In genomic region chr12:23921099-23921846, GRCh38 we compare ENCODE assay signal across 16 cellular contexts. TPM values are rescaled to one million over a fixed set of nuclear protein-coding genes. Genes with fewer than 3 reads are reported as not detected.
DNase-seq lines count a peak whose midpoint lies in the region; ATAC-seq and TF ChIP-seq lines count a peak whose summit lies in the region.
"Had no signal": no experiment of that assay in that cellular context is flagged by ENCODE, and none has a peak within 500 bp of the region (broad histone marks: within the 10 kb centered on the region; RNA-seq: fewer than 3 reads in every experiment).

No MANE protein-coding gene starts in this region.

- H3K36me3 ChIP-seq in KMS-11 (ENCODE audit: insufficient read depth) (no peaks in the 10 kb centered on the region), tibial artery (no peaks in the 10 kb centered on the region)
- H3K36me3 ChIP-seq: BLaER1, cardiac muscle cell, gastrocnemius medialis, suprapubic skin had no signal

- no peaks in the 10 kb centered on the region for H3K79me2 ChIP-seq in KMS-11 (ENCODE audit: insufficient read depth, low read depth)

- H3K27ac ChIP-seq in KMS-11: no peak overlapping the region
- no peak overlapping the region for H3K27ac ChIP-seq in coronary artery
- H3K27ac ChIP-seq in tibial artery: no peak overlapping the region
- H3K27ac ChIP-seq: BLaER1, cardiac muscle cell, gastrocnemius medialis, RWPE1, suprapubic skin had no signal

- no peaks in the 10 kb centered on the region for H4K20me1 ChIP-seq in KMS-11 (ENCODE audit: insufficient read depth)
- H4K20me1 ChIP-seq: BLaER1 had no signal

- intact Hi-C loops in sciatic nerve (cut with DNase I) (no loop called here), tibial artery (cut with DNase I; ENCODE audit: low total_unique reads) (no loop called here)

- ATAC-seq in GM19467 (IDR thresholded peaks at IDR 0.05; ENCODE audit: unreplicated experiment): peak; percentile 54
- peak; percentile 32 for ATAC-seq in sciatic nerve
- ATAC-seq: gastrocnemius medialis had no signal

- DNase-seq in coronary artery (ENCODE audit: low spot score) (no peak), sciatic nerve (ENCODE audit: low spot score) (no peak), COR-L47 (lab: John Stamatoyannopoulos, UW) (no peak), tibial artery (no peak), D341Med (ENCODE audit: low spot score) (no peak)
- DNase-seq: DMS79, gastrocnemius medialis, NCI-H1048, NCI-H774, T-helper 1 cell had no signal

- H3K4me1 ChIP-seq in KMS-11 (ENCODE audit: low read depth, poor library complexity, severe bottlenecking) (no peaks in the 10 kb centered on the region), tibial artery (peaks cover 0 to 5% (median 0%) of the 10 kb centered on the region in 4 donors)
- H3K4me1 ChIP-seq: BLaER1, gastrocnemius medialis, suprapubic skin had no signal

- H3K9me3 ChIP-seq in tibial artery: no peaks in the 10 kb centered on the region
- H3K9me3 ChIP-seq: BLaER1, gastrocnemius medialis, suprapubic skin had no signal

- H3K4me3 ChIP-seq in KMS-11 (IDR thresholded peaks at IDR 0.05; ENCODE audit: insufficient read depth, low read depth, low read length) (no peak overlapping the region), coronary artery (peak overlapping the region; percentile 1), tibial artery (no peak overlapping the region)
- H3K4me3 ChIP-seq: BLaER1, cardiac muscle cell, gastrocnemius medialis, suprapubic skin had no signal

- H3K9ac ChIP-seq in KMS-11: no peak overlapping the region
- H3K9ac ChIP-seq: BLaER1 had no signal

- peak overlapping the region; percentile 21; the same call in 1 of the 2 replicates for H2AFZ ChIP-seq in KMS-11 (ENCODE audit: low read depth)

- peak overlapping the region; percentile 14; the same call in 1 of the 2 replicates for H3K4me2 ChIP-seq in KMS-11
- H3K4me2 ChIP-seq: BLaER1 had no signal

- TF ChIP-seq CTCF in KMS-11 (conservative IDR thresholded peaks at IDR 0.05; ENCODE audit: low read depth, low read length) (no peak), coronary artery (IDR thresholded peaks at IDR 0.05) (no peak), tibial artery (IDR thresholded peaks at IDR 0.05) (no peak)

- H3K27me3 ChIP-seq in KMS-11 (ENCODE audit: insufficient read depth, low read depth): no peaks in the 10 kb centered on the region
- no peaks in the 10 kb centered on the region for H3K27me3 ChIP-seq in tibial artery
- H3K27me3 ChIP-seq: BLaER1, cardiac muscle cell, gastrocnemius medialis, suprapubic skin had no signal

RNA-seq across cellular contexts. Expression of gene SOX5, which starts 28.2 kb away (rescaled TPM):
- total RNA-seq in sciatic nerve: 43.6 TPM
